In the genomic region with DNA sequence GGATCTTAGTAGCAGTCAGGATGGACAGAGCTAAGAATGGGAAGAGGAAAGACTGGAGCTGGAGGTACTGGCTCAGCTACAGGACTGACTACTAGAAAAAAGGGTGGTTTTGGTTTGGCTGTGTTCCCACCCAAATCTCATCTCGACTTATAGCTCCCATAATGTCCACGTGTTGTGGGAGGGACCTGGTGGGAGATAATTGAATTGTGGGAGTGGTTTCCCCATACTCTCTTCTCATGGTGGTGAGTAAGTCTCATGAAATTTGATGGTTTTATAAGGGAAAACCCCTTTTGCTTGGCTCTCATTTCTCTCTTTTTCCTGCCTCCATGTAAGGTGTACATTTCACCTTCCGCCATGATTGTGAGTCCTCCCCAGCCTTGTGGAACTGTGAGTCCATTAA, we compare ENCODE assay signal across 20 cellular contexts.
"Had no signal": no experiment of that assay in that cellular context is flagged by ENCODE, and none has a peak within 500 bp of the region (broad histone marks: within the 10 kb centered on the region; RNA-seq: fewer than 3 reads in every experiment).

No MANE protein-coding gene starts in this region.

- H3K36me3 ChIP-seq: lower lobe of right lung, transverse colon had no signal

- H3K9me3 Mint-ChIP-seq: activated naive CD4-positive, alpha-beta T cell treated with anti-CD3 and anti-CD28 coated beads for 36 hours; activated naive CD8-positive, alpha-beta T cell treated with anti-CD3 and anti-CD28 coated beads, Interleukin-2, amount 10 ng/mL, durations not matched to agents 7 days and 5 days; activated T-cell treated with anti-CD3 and anti-CD28 coated beads, Interleukin-2, amount 50 U/mL, for 72 hours had no signal

- H3K4me1 Mint-ChIP-seq: activated naive CD8-positive, alpha-beta T cell treated with anti-CD3 and anti-CD28 coated beads, Interleukin-2, amount 10 ng/mL, durations not matched to agents 7 days and 5 days; naive B cell; neural crest cell; stimulated activated naive B cell treated with anti-CD40 and anti-IgM and Interleukin-4, amounts not matched to agents 10 μg/mL and 1 μg/mL and 100 μg/mL, for 72 hours had no signal

- H3K4me3 ChIP-seq: lower lobe of right lung, transverse colon had no signal

- H3K9me3 ChIP-seq: lower lobe of right lung, transverse colon had no signal

- FAIRE-seq: endometrium, keratinocyte, urothelium cell line had no signal

- DNase-seq: activated CD4-positive, alpha-beta memory T cell treated with anti-CD3 and anti-CD28 coated beads for 36 hours; activated CD4-positive, alpha-beta T cell treated with anti-CD3 and anti-CD28 coated beads for 48 hours; activated effector memory CD4-positive, alpha-beta T cell treated with Interleukin-2 at 50 U/mL for 16 hours; activated naive CD4-positive, alpha-beta T cell treated with anti-CD3 and anti-CD28 coated beads for 36 hours; activated naive CD8-positive, alpha-beta T cell treated with anti-CD3 and anti-CD28 coated beads, Interleukin-2, amount 10 ng/mL, durations not matched to agents 7 days and 5 days; activated T-cell treated with anti-CD3 and anti-CD28 coated beads, Interleukin-2, amount 50 U/mL, for 72 hours; amygdala; lower lobe of right lung; naive B cell; stimulated activated CD4-positive, alpha-beta T cell treated with anti-CD3 and anti-CD28 coated beads, Interleukin-2, amount 100 ng/mL, for 48 hours; stimulated activated CD8-positive, alpha-beta memory T cell treated with anti-CD3 and anti-CD28 coated beads, Interleukin-4, amount 100 ng/mL, for 48 hours; stimulated activated naive B cell treated with anti-CD40 and anti-IgM and Interleukin-4, amounts not matched to agents 10 μg/mL and 1 μg/mL and 100 μg/mL, for 72 hours; T-helper 9 cell; transverse colon had no signal

- H3K27me3 Mint-ChIP-seq: activated CD4-positive, alpha-beta memory T cell treated with anti-CD3 and anti-CD28 coated beads for 36 hours; activated naive CD8-positive, alpha-beta T cell treated with anti-CD3 and anti-CD28 coated beads, Interleukin-2, amount 10 ng/mL, durations not matched to agents 7 days and 5 days; brain; naive B cell; stimulated activated naive B cell treated with anti-CD40 and anti-IgM and Interleukin-4, amounts not matched to agents 10 μg/mL and 1 μg/mL and 100 μg/mL, for 72 hours had no signal

- H3K27ac Mint-ChIP-seq: activated CD4-positive, alpha-beta memory T cell treated with anti-CD3 and anti-CD28 coated beads for 36 hours; activated naive CD4-positive, alpha-beta T cell treated with anti-CD3 and anti-CD28 coated beads for 36 hours; activated naive CD8-positive, alpha-beta T cell treated with anti-CD3 and anti-CD28 coated beads, Interleukin-2, amount 10 ng/mL, durations not matched to agents 7 days and 5 days; activated T-cell treated with anti-CD3 and anti-CD28 coated beads, Interleukin-2, amount 50 U/mL, for 72 hours; naive B cell; stimulated activated naive B cell treated with anti-CD40 and anti-IgM and Interleukin-4, amounts not matched to agents 10 μg/mL and 1 μg/mL and 100 μg/mL, for 72 hours had no signal

- H3K4me1 ChIP-seq: lower lobe of right lung, transverse colon had no signal

- ATAC-seq: activated T-cell treated with anti-CD3 and anti-CD28 coated beads, Interleukin-2, amount 50 U/mL, for 72 hours; left lobe of liver; lower lobe of right lung; stimulated activated naive B cell treated with anti-CD40 and anti-IgM and Interleukin-4, amounts not matched to agents 10 μg/mL and 1 μg/mL and 100 μg/mL, for 72 hours had no signal

- H3K27me3 ChIP-seq: transverse colon had no signal

- H3K27ac ChIP-seq: lower lobe of right lung, transverse colon had no signal

- H3K4me3 Mint-ChIP-seq: activated CD4-positive, alpha-beta memory T cell treated with anti-CD3 and anti-CD28 coated beads for 36 hours; activated naive CD4-positive, alpha-beta T cell treated with anti-CD3 and anti-CD28 coated beads for 36 hours; activated naive CD8-positive, alpha-beta T cell treated with anti-CD3 and anti-CD28 coated beads, Interleukin-2, amount 10 ng/mL, durations not matched to agents 7 days and 5 days; activated T-cell treated with anti-CD3 and anti-CD28 coated beads, Interleukin-2, amount 50 U/mL, for 72 hours; brain; naive B cell; neural crest cell; stimulated activated naive B cell treated with anti-CD40 and anti-IgM and Interleukin-4, amounts not matched to agents 10 μg/mL and 1 μg/mL and 100 μg/mL, for 72 hours had no signal

- H3K36me3 Mint-ChIP-seq: activated CD4-positive, alpha-beta memory T cell treated with anti-CD3 and anti-CD28 coated beads for 36 hours; activated naive CD8-positive, alpha-beta T cell treated with anti-CD3 and anti-CD28 coated beads, Interleukin-2, amount 10 ng/mL, durations not matched to agents 7 days and 5 days; brain; naive B cell; stimulated activated naive B cell treated with anti-CD40 and anti-IgM and Interleukin-4, amounts not matched to agents 10 μg/mL and 1 μg/mL and 100 μg/mL, for 72 hours had no signal
